Comparison of ENCODE assay signal across 8 cellular contexts in genomic region chr2:71330585-71331330, GRCh38. TPM values are rescaled to one million over a fixed set of nuclear protein-coding genes. Genes with fewer than 3 reads are reported as not detected.
DNase-seq lines count a peak whose midpoint lies in the region; ATAC-seq and TF ChIP-seq lines count a peak whose summit lies in the region.

No MANE protein-coding gene starts in this region.

- H3K9me3 Mint-ChIP-seq in activated CD4-positive, alpha-beta T cell treated with anti-CD3 and anti-CD28 coated beads for 36 hours (ENCODE audit: low read depth), result no peaks in the 10 kb centered on the region
- peaks cover 5% of the 10 kb centered on the region for H3K9me3 Mint-ChIP-seq in glutamatergic neuron (ENCODE audit: unreplicated experiment)

- H3K36me3 Mint-ChIP-seq in activated CD4-positive, alpha-beta T cell treated with anti-CD3 and anti-CD28 coated beads for 36 hours (ENCODE audit: low read depth), result peaks cover 21% of the 10 kb centered on the region
- H3K36me3 Mint-ChIP-seq in glutamatergic neuron (ENCODE audit: unreplicated experiment), result no peaks in the 10 kb centered on the region

- H3K27ac Mint-ChIP-seq in activated CD4-positive, alpha-beta T cell treated with anti-CD3 and anti-CD28 coated beads for 36 hours, result no peak overlapping the region
- H3K27ac Mint-ChIP-seq in glutamatergic neuron (ENCODE audit: unreplicated experiment), result peak overlapping the region; percentile 24

- DNase-seq in activated CD4-positive, alpha-beta T cell treated with anti-CD3 and anti-CD28 coated beads for 36 hours, result no peak
- DNase-seq in activated CD4-positive, alpha-beta T cell treated with anti-CD3 and anti-CD28 coated beads, Interleukin-2, amount 50 U/mL, for 4 hours, result no peak
- no peak for DNase-seq in glutamatergic neuron
- DNase-seq in stomach, result no peak
- no peak for DNase-seq in RKO (ENCODE audit: low spot score)
- no peak for DNase-seq in omental fat pad (ENCODE audit: low spot score)

- peak overlapping the region; percentile 89; the same call in 1 of the 2 replicates for H3K27ac ChIP-seq in VCaP
- H3K27ac ChIP-seq in stomach, result peak overlapping the region in 2 of 5 donors; percentile 94 to 97

- peaks cover 0 to 3% (median 0%) of the 10 kb centered on the region in 4 donors for H3K36me3 ChIP-seq in stomach

- H3K4me1 ChIP-seq in stomach, result peaks cover 20 to 38% (median 29%) of the 10 kb centered on the region in 4 donors

- peak overlapping the region; percentile 98 for H3K4me3 Mint-ChIP-seq in activated CD4-positive, alpha-beta T cell treated with anti-CD3 and anti-CD28 coated beads for 36 hours
- peak overlapping the region; percentile 62 for H3K4me3 Mint-ChIP-seq in glutamatergic neuron (ENCODE audit: unreplicated experiment)

- no peak for TF ChIP-seq POLR2A in stomach (IDR thresholded peaks at IDR 0.05)

- 45 to 51% (median 50%) methylated on average over 14 of the region's 14 CpGs for WGBS in stomach, 5 donors

- peaks cover 24% of the 10 kb centered on the region for H3K4me1 Mint-ChIP-seq in activated CD4-positive, alpha-beta T cell treated with anti-CD3 and anti-CD28 coated beads for 36 hours
- H3K4me1 Mint-ChIP-seq in glutamatergic neuron (ENCODE audit: low read depth, unreplicated experiment), result peaks cover 12% of the 10 kb centered on the region

- peak overlapping the region; percentile 80 to 98 (median 86) for H3K4me3 ChIP-seq in stomach

- peaks cover 0 to 4% (median 0%) of the 10 kb centered on the region in 4 donors for H3K9me3 ChIP-seq in stomach

- TF ChIP-seq EP300 in stomach (IDR thresholded peaks at IDR 0.05), result no peak

- CTCF ChIA-PET in activated CD4-positive, alpha-beta T cell treated with anti-CD3 and anti-CD28 coated beads for 36 hours (lab: Charles Lee), result interaction anchor here (0.6 to 2.5 kb wide), 8 partner anchors 11 to 469 kb away, joined by 3 to 12 read pairs (median 6); no protein-coding TSS in a partner anchor

- no peak for ATAC-seq in activated CD4-positive, alpha-beta T cell treated with anti-CD3 and anti-CD28 coated beads for 36 hours
- ATAC-seq in omental fat pad (ENCODE audit: low FRiP score) (no peak), GM21737 (IDR thresholded peaks at IDR 0.05; ENCODE audit: unreplicated experiment) (no peak)

- POLR2A ChIA-PET in activated CD4-positive, alpha-beta T cell treated with anti-CD3 and anti-CD28 coated beads for 36 hours (lab: Charles Lee), result interaction anchor here (0.6 to 1.8 kb wide), 4 partner anchors 54 to 887 kb away, joined by 3 to 5 read pairs (median 3); partner anchors contain the start of genes MPHOSPH10 and PAIP2B

- TF ChIP-seq CTCF in VCaP (conservative IDR thresholded peaks at IDR 0.05), result no peak
- TF ChIP-seq CTCF in glutamatergic neuron (IDR thresholded peaks at IDR 0.05; ENCODE audit: partially characterized antibody, unreplicated experiment), result no peak
- no peak for TF ChIP-seq CTCF in stomach (IDR thresholded peaks at IDR 0.05)
- no peak for TF ChIP-seq CTCF in omental fat pad (IDR thresholded peaks at IDR 0.05)

- H3K27me3 Mint-ChIP-seq in activated CD4-positive, alpha-beta T cell treated with anti-CD3 and anti-CD28 coated beads for 36 hours, result peaks cover 5% of the 10 kb centered on the region
- peaks cover 8% of the 10 kb centered on the region for H3K27me3 Mint-ChIP-seq in glutamatergic neuron (ENCODE audit: unreplicated experiment)

- intact Hi-C loops in activated CD4-positive, alpha-beta T cell treated with anti-CD3 and anti-CD28 coated beads for 36 hours (cut with DNase I, micrococcal nuclease), result loop anchor here (1.0 to 5.0 kb wide), 11 partner anchors 22 to 1741 kb away; partner anchors contain the start of genes MCEE (in 1 of the 2), MPHOSPH10 (in 1 of the 2), PAIP2B (in 1 of the 2) and SFXN5 (in 1 of the 2)
- intact Hi-C loops in stomach (cut with DNase I; ENCODE audit: low total_unique reads), result no loop called here

- no peaks in the 10 kb centered on the region for H3K27me3 ChIP-seq in stomach

RNA-seq across cellular contexts. Expression of gene ZNF638, which starts 0.8 kb away (rescaled TPM):
- total RNA-seq in activated CD4-positive, alpha-beta T cell treated with anti-CD3 and anti-CD28 coated beads for 36 hours, result 10 to 100 TPM; 79.8 to 97.5 TPM
- total RNA-seq in glutamatergic neuron (ENCODE audit: unreplicated experiment) (211 TPM), stomach (100 to 1,000 TPM in 4 of 5 donors, 10 to 100 TPM in 1; 92.4 to 411 (median 224) TPM), omental fat pad (100 to 1,000 TPM; 112 to 264 (median 128) TPM)
- polyA plus RNA-seq in stomach, result 10 to 100 TPM; 55.2 to 94.8 (median 59.6) TPM
